Comparison of ENCODE assay signal across 8 cellular contexts in genomic region chr10:43689955-43690771, GRCh38. TPM values are rescaled to one million over a fixed set of nuclear protein-coding genes. Genes with fewer than 3 reads are reported as not detected.
DNase-seq lines count a peak whose midpoint lies in the region; ATAC-seq and TF ChIP-seq lines count a peak whose summit lies in the region.

No MANE protein-coding gene starts in this region.

- H3K4me1 ChIP-seq in testis = peaks cover 7% of the 10 kb centered on the region

- peak overlapping the region in 1 of 2 donors; percentile 75 for H3K27ac ChIP-seq in testis

- H3K9me3 ChIP-seq in testis = no peaks in the 10 kb centered on the region

- no peaks in the 10 kb centered on the region for H3K9me3 Mint-ChIP-seq in activated naive CD8-positive, alpha-beta T cell (ENCODE audit: low read depth)
- H3K9me3 Mint-ChIP-seq in glutamatergic neuron (ENCODE audit: unreplicated experiment) = peaks cover 4% of the 10 kb centered on the region
- no peaks in the 10 kb centered on the region for H3K9me3 Mint-ChIP-seq in osteocyte (ENCODE audit: unreplicated experiment)

- peak; percentile 99 for ATAC-seq in GM21381 (IDR thresholded peaks at IDR 0.05; ENCODE audit: unreplicated experiment)

- H3K4me1 Mint-ChIP-seq in activated naive CD8-positive, alpha-beta T cell (ENCODE audit: low read depth) = peaks cover 7% of the 10 kb centered on the region
- H3K4me1 Mint-ChIP-seq in glutamatergic neuron (ENCODE audit: low read depth, unreplicated experiment) (no peaks in the 10 kb centered on the region), osteocyte (ENCODE audit: unreplicated experiment) (peaks cover 13% of the 10 kb centered on the region)

- H3K27me3 Mint-ChIP-seq in activated naive CD8-positive, alpha-beta T cell = peaks cover 10% of the 10 kb centered on the region
- H3K27me3 Mint-ChIP-seq in glutamatergic neuron (ENCODE audit: unreplicated experiment) = peaks cover 16% of the 10 kb centered on the region
- H3K27me3 Mint-ChIP-seq in osteocyte (ENCODE audit: unreplicated experiment) = peaks cover 16% of the 10 kb centered on the region

- peak overlapping the region; percentile 88 for H3K4me3 Mint-ChIP-seq in activated naive CD8-positive, alpha-beta T cell
- H3K4me3 Mint-ChIP-seq in glutamatergic neuron (ENCODE audit: unreplicated experiment) (peak overlapping the region; percentile 92), osteocyte (ENCODE audit: unreplicated experiment) (peak overlapping the region; percentile 82)

- 3 to 9% methylated on average over 13 to 59 of the region's 65 CpGs for WGBS in testis, 2 donors

- no peak for TF ChIP-seq POLR2A in testis (IDR thresholded peaks at IDR 0.05)

- intact Hi-C loops in testis (cut with DNase I; ENCODE audit: low total_unique reads) = loop anchor here (5.0 kb wide), 2 partner anchors 622 to 697 kb away; partner anchors contain the start of gene CXCL12

- H3K36me3 ChIP-seq in testis (ENCODE audit: low read depth, missing control alignments) = no peaks in the 10 kb centered on the region

- no peaks in the 10 kb centered on the region for H3K27me3 ChIP-seq in testis

- peak; percentile 83 for DNase-seq in DMS 273 (lab: John Stamatoyannopoulos, UW; ENCODE audit: unreplicated experiment)
- peak; percentile 45 for DNase-seq in HT1080 (ENCODE audit: low read depth)
- DNase-seq in SKM-1 (lab: John Stamatoyannopoulos, UW; ENCODE audit: unreplicated experiment) = peak; percentile 39
- DNase-seq in glutamatergic neuron = peak; percentile 91
- DNase-seq in osteocyte (ENCODE audit: extremely low spot score, unreplicated experiment) = peak; percentile 92
- peak; percentile 90 for DNase-seq in testis

- TF ChIP-seq CTCF in glutamatergic neuron (IDR thresholded peaks at IDR 0.05; ENCODE audit: partially characterized antibody, unreplicated experiment) = peak; percentile 99
- TF ChIP-seq CTCF in osteocyte (IDR thresholded peaks at IDR 0.05) = peak; percentile 91
- TF ChIP-seq CTCF in testis (IDR thresholded peaks at IDR 0.05) = peak; percentile 86 to 90 (median 90)

- H3K27ac Mint-ChIP-seq in activated naive CD8-positive, alpha-beta T cell = peak overlapping the region; percentile 30
- H3K27ac Mint-ChIP-seq in glutamatergic neuron (ENCODE audit: unreplicated experiment) = peak overlapping the region; percentile 89
- no peak overlapping the region for H3K27ac Mint-ChIP-seq in osteocyte (ENCODE audit: unreplicated experiment)

- no peaks in the 10 kb centered on the region for H3K36me3 Mint-ChIP-seq in activated naive CD8-positive, alpha-beta T cell
- H3K36me3 Mint-ChIP-seq in glutamatergic neuron (ENCODE audit: unreplicated experiment) (no peaks in the 10 kb centered on the region), osteocyte (ENCODE audit: unreplicated experiment) (no peaks in the 10 kb centered on the region)

- H3K4me3 ChIP-seq in testis = peak overlapping the region; percentile 62 to 67

RNA-seq across cellular contexts. Expression of gene ZNF32, which starts 41.5 kb away (rescaled TPM):
- 31.2 and 31.8 TPM in 2 replicates for total RNA-seq in HT1080 (2014; rRNA removed; shearing (Covaris generic))
- polyA plus RNA-seq in HT1080 (2015; cell fraction: cytosol; rRNA removed) = 16.2 and 20.9 TPM in 2 replicates
- polyA plus RNA-seq in HT1080 (2015; cell fraction: nucleus; rRNA removed) = 7.6 and 8.9 TPM in 2 replicates
- total RNA-seq in glutamatergic neuron (ENCODE audit: unreplicated experiment) (32.1 TPM), osteocyte (48.8 and 49.9 TPM in 2 replicates), testis (10 to 100 TPM; 18.7 to 22.7 TPM)
- polyA plus RNA-seq in testis (ENCODE audit: insufficient read depth, low read depth, low replicate concordance) = 29.8 TPM

Comparison
In these comparisons a context has a peak if more than half of its experiments do, and no peak if none do; other contexts are left out.
1. DNase-seq: peak in every context shown above with its lines; median percentile 92 in osteocyte; 91 in glutamatergic neuron; 90 in testis; 83 in DMS 273; 45 in HT1080; 39 in SKM-1.